ENCODE assay signal across 8 cellular contexts in genomic region chr6:41940759-41941279, GRCh38. TPM values are rescaled to one million over a fixed set of nuclear protein-coding genes. Genes with fewer than 3 reads are reported as not detected.
DNase-seq lines count a peak whose midpoint lies in the region; FAIRE-seq and TF ChIP-seq lines count a peak whose summit lies in the region.

No MANE protein-coding gene starts in this region.

- H3K27me3 ChIP-seq in CD8-positive, alpha-beta memory T cell (ENCODE audit: insufficient read depth, low read length, poor library complexity, severe bottlenecking), result no peaks in the 10 kb centered on the region
- no peaks in the 10 kb centered on the region for H3K27me3 ChIP-seq in SJCRH30

- TF ChIP-seq CTCF in HFF-Myc (IDR thresholded peaks at IDR 0.05; ENCODE audit: low read depth, low read length, missing control alignments), result no peak

- POLR2A ChIA-PET in CD8-positive, alpha-beta memory T cell (lab: Charles Lee), result interaction anchor here (1.2 to 1.5 kb wide), 2 partner anchors 81 to 99 kb away, joined by 5 to 6 read pairs; no protein-coding TSS in a partner anchor

- peaks cover 64 to 81% (median 66%) of the 10 kb centered on the region in 3 donors for H3K4me1 Mint-ChIP-seq in CD8-positive, alpha-beta memory T cell

- H3K36me3 ChIP-seq in CD8-positive, alpha-beta memory T cell (ENCODE audit: insufficient read depth, low read length), result peaks cover 17% of the 10 kb centered on the region
- peaks cover 20% of the 10 kb centered on the region for H3K36me3 ChIP-seq in SJCRH30

- peaks cover 0 to 2% of the 10 kb centered on the region in 2 donors for H3K27me3 Mint-ChIP-seq in CD8-positive, alpha-beta memory T cell

- peak overlapping the region; percentile 78 to 97 (median 95) for H3K4me3 Mint-ChIP-seq in CD8-positive, alpha-beta memory T cell

- H3K9me3 ChIP-seq in CD8-positive, alpha-beta memory T cell (ENCODE audit: low read length), result no peaks in the 10 kb centered on the region
- no peaks in the 10 kb centered on the region for H3K9me3 ChIP-seq in SJCRH30 (replicated peaks)

- CTCF ChIA-PET in CD8-positive, alpha-beta memory T cell (lab: Charles Lee), result interaction anchor here (0.8 to 11.8 kb wide), 5 partner anchors 10 to 155 kb away, joined by 3 to 167 read pairs (median 38); partner anchors contain the start of genes BYSL, MED20, TAF8 and TOMM6

- DNase-seq in CD8-positive, alpha-beta memory T cell, result peak; percentile 40 to 73 (median 54)
- no peak for DNase-seq in HFF-Myc (ENCODE audit: extremely low read depth, low read depth)
- DNase-seq in SJCRH30, result peak; percentile 56 to 62
- peak in 50 of 58 donors; percentile 7 to 68 (median 42) for DNase-seq in anterior cingulate cortex (lab: John Stamatoyannopoulos, UW)
- DNase-seq in hippocampal formation (lab: John Stamatoyannopoulos, UW), result peak; percentile 10 to 30
- peak; percentile 55 for DNase-seq in putamen (ENCODE audit: low spot score)
- DNase-seq in NCI-H1694 (lab: John Stamatoyannopoulos, UW), result no peak
- DNase-seq in RCC 7860 (ENCODE audit: low spot score), result no peak

- peak overlapping the region; percentile 81 to 98 (median 95) for H3K27ac Mint-ChIP-seq in CD8-positive, alpha-beta memory T cell

- peak overlapping the region; percentile 73 for H3K27ac ChIP-seq in CD8-positive, alpha-beta memory T cell (ENCODE audit: low read depth, low read length)
- H3K27ac ChIP-seq in SJCRH30, result peak overlapping the region; percentile 56

- FAIRE-seq in RCC 7860 (lab: Jason Lieb, UNC), result no peak

- peak overlapping the region; percentile 84 for H3K4me3 ChIP-seq in CD8-positive, alpha-beta memory T cell (ENCODE audit: low read length)
- peak overlapping the region; percentile 91 for H3K4me3 ChIP-seq in HFF-Myc (replicated peaks; ENCODE audit: low read depth, low read length)
- H3K4me3 ChIP-seq in SJCRH30, result peak overlapping the region; percentile 88

- H3K36me3 Mint-ChIP-seq in CD8-positive, alpha-beta memory T cell, result peaks cover 4 to 29% (median 5%) of the 10 kb centered on the region in 3 donors

- H3K4me1 ChIP-seq in CD8-positive, alpha-beta memory T cell (ENCODE audit: insufficient read depth, low read length), result peaks cover 70% of the 10 kb centered on the region
- H3K4me1 ChIP-seq in SJCRH30, result peaks cover 27% of the 10 kb centered on the region

- H3K9me3 Mint-ChIP-seq in CD8-positive, alpha-beta memory T cell, result peaks cover 0 to 2% (median 0%) of the 10 kb centered on the region in 5 donors

RNA-seq across cellular contexts. Expression of gene CCND3, which starts 0.8 kb away (rescaled TPM):
- total RNA-seq in CD8-positive, alpha-beta memory T cell, result 100 to 1,000 TPM; 283 to 287 TPM
- 648 TPM for polyA plus RNA-seq in CD8-positive, alpha-beta memory T cell
- 150 and 159 TPM in 2 replicates for total RNA-seq in SJCRH30 (2014; rRNA removed; shearing (Covaris generic))

RNA-seq across cellular contexts. Expression of gene BYSL, which starts 19.5 kb away (rescaled TPM):
- total RNA-seq in CD8-positive, alpha-beta memory T cell, result 10 to 100 TPM; 80.5 to 84.4 TPM
- 5.9 TPM for polyA plus RNA-seq in CD8-positive, alpha-beta memory T cell
- 32.3 and 36.9 TPM in 2 replicates for total RNA-seq in SJCRH30 (2014; rRNA removed; shearing (Covaris generic))

RNA-seq across cellular contexts. Expression of gene MED20, which starts 19.9 kb away (rescaled TPM):
- 10 to 100 TPM; 18.1 to 21.1 TPM for total RNA-seq in CD8-positive, alpha-beta memory T cell
- 5.3 TPM for polyA plus RNA-seq in CD8-positive, alpha-beta memory T cell
- 33.4 and 34.8 TPM in 2 replicates for total RNA-seq in SJCRH30 (2014; rRNA removed; shearing (Covaris generic))

RNA-seq across cellular contexts. Expression of gene USP49, which starts 45.6 kb away (rescaled TPM):
- total RNA-seq in CD8-positive, alpha-beta memory T cell, result 1 to 10 TPM; 5.0 to 5.2 TPM
- polyA plus RNA-seq in CD8-positive, alpha-beta memory T cell, result 0.59 TPM
- 6.4 and 7.3 TPM in 2 replicates for total RNA-seq in SJCRH30 (2014; rRNA removed; shearing (Covaris generic))

Comparison
In these comparisons a context has a peak if more than half of its experiments do, and no peak if none do; other contexts are left out.
1. DNase-seq: peak in CD8-positive, alpha-beta memory T cell (5 of 5), SJCRH30 (2 of 2), anterior cingulate cortex (50 of 58), hippocampal formation (2 of 2) and putamen (single experiment); none in HFF-Myc (single experiment), NCI-H1694 (single experiment) and RCC 7860 (single experiment).
2. Peak in every context shown above with its lines, with median percentiles within 50 percentile points of each other: H3K4me3 ChIP-seq.